10 cellular contexts compared by ENCODE assay signal in genomic region chr17:50146230-50146926, GRCh38. TPM values are rescaled to one million over a fixed set of nuclear protein-coding genes. Genes with fewer than 3 reads are reported as not detected.
A peak's percentile ranks its signal among the peaks of the same experiment; 100 is the strongest.
DNase-seq lines count a peak whose midpoint lies in the region; ATAC-seq, FAIRE-seq and TF ChIP-seq lines count a peak whose summit lies in the region.
"Had no signal": no experiment of that assay in that cellular context is flagged by ENCODE, and none has a peak within 500 bp of the region (broad histone marks: within the 10 kb centered on the region; RNA-seq: fewer than 3 reads in every experiment).

No MANE protein-coding gene starts in this region.

- no peak overlapping the region for H3K27ac ChIP-seq in foreskin keratinocyte

- no peaks in the 10 kb centered on the region for H3K27me3 ChIP-seq in foreskin keratinocyte

- H3K27me3 Mint-ChIP-seq in activated CD8-positive, alpha-beta T cell treated with anti-CD3 and anti-CD28 coated beads, Interleukin-2, amount 10 ng/mL, durations not matched to agents 7 days and 5 days (ENCODE audit: low read depth): no peaks in the 10 kb centered on the region
- no peaks in the 10 kb centered on the region for H3K27me3 Mint-ChIP-seq in stimulated activated memory B cell treated with anti-CD40 and anti-IgM and Interleukin-4, amounts not matched to agents 10 μg/mL and 1 μg/mL and 100 μg/mL, for 72 hours

- DNase-seq in GM18507 (ENCODE audit: extremely low spot score, insufficient read length, low read depth) (no peak), foreskin keratinocyte (no peak), SK-N-DZ (ENCODE audit: low spot score) (no peak), NCI-H2081 treated with DMSO at 0.1 percent for 48 hours (lab: John Stamatoyannopoulos, UW) (no peak), NCI-H1417 (lab: John Stamatoyannopoulos, UW) (no peak)
- DNase-seq in activated CD8-positive, alpha-beta T cell treated with anti-CD3 and anti-CD28 coated beads, Interleukin-2, amount 10 ng/mL, durations not matched to agents 7 days and 5 days: no peak
- DNase-seq: GOT3 had no signal

- H3K4me3 Mint-ChIP-seq in activated CD8-positive, alpha-beta T cell treated with anti-CD3 and anti-CD28 coated beads, Interleukin-2, amount 10 ng/mL, durations not matched to agents 7 days and 5 days: peak overlapping the region; percentile 95
- H3K4me3 Mint-ChIP-seq in stimulated activated memory B cell treated with anti-CD40 and anti-IgM and Interleukin-4, amounts not matched to agents 10 μg/mL and 1 μg/mL and 100 μg/mL, for 72 hours: peak overlapping the region; percentile 99

- TF ChIP-seq CTCF in foreskin keratinocyte (conservative IDR thresholded peaks at IDR 0.05): peak; percentile 7

- POLR2A ChIA-PET in activated CD8-positive, alpha-beta T cell treated with anti-CD3 and anti-CD28 coated beads, Interleukin-2, amount 10 ng/mL, durations not matched to agents 7 days and 5 days (lab: Charles Lee): interaction anchor here (1.4 kb wide), 1 partner anchor 15 kb away, joined by 7 read pairs; no protein-coding TSS in a partner anchor

- CTCF ChIA-PET in activated CD8-positive, alpha-beta T cell treated with anti-CD3 and anti-CD28 coated beads, Interleukin-2, amount 10 ng/mL, durations not matched to agents 7 days and 5 days (lab: Charles Lee): interaction anchor here (1.2 to 9.7 kb wide), 6 partner anchors 7 to 52 kb away, joined by 3 to 118 read pairs (median 10); no protein-coding TSS in a partner anchor

- no peaks in the 10 kb centered on the region for H3K9me3 Mint-ChIP-seq in activated CD8-positive, alpha-beta T cell treated with anti-CD3 and anti-CD28 coated beads, Interleukin-2, amount 10 ng/mL, durations not matched to agents 7 days and 5 days (ENCODE audit: insufficient read depth)
- no peaks in the 10 kb centered on the region for H3K9me3 Mint-ChIP-seq in stimulated activated memory B cell treated with anti-CD40 and anti-IgM and Interleukin-4, amounts not matched to agents 10 μg/mL and 1 μg/mL and 100 μg/mL, for 72 hours

- H3K36me3 Mint-ChIP-seq in activated CD8-positive, alpha-beta T cell treated with anti-CD3 and anti-CD28 coated beads, Interleukin-2, amount 10 ng/mL, durations not matched to agents 7 days and 5 days (ENCODE audit: low read depth): peaks cover 67% of the 10 kb centered on the region
- peaks cover 73% of the 10 kb centered on the region for H3K36me3 Mint-ChIP-seq in stimulated activated memory B cell treated with anti-CD40 and anti-IgM and Interleukin-4, amounts not matched to agents 10 μg/mL and 1 μg/mL and 100 μg/mL, for 72 hours

- H3K27ac Mint-ChIP-seq in activated CD8-positive, alpha-beta T cell treated with anti-CD3 and anti-CD28 coated beads, Interleukin-2, amount 10 ng/mL, durations not matched to agents 7 days and 5 days: peak overlapping the region; percentile 84
- peak overlapping the region; percentile 93 for H3K27ac Mint-ChIP-seq in stimulated activated memory B cell treated with anti-CD40 and anti-IgM and Interleukin-4, amounts not matched to agents 10 μg/mL and 1 μg/mL and 100 μg/mL, for 72 hours

- no peak for ATAC-seq in activated CD8-positive, alpha-beta T cell treated with anti-CD3 and anti-CD28 coated beads, Interleukin-2, amount 10 ng/mL, durations not matched to agents 7 days and 5 days
- no peak for ATAC-seq in foreskin keratinocyte
- no peak for ATAC-seq in stimulated activated memory B cell treated with anti-CD40 and anti-IgM and Interleukin-4, amounts not matched to agents 10 μg/mL and 1 μg/mL and 100 μg/mL, for 72 hours
- no peak for ATAC-seq in GM18867 (IDR thresholded peaks at IDR 0.05; ENCODE audit: unreplicated experiment)

- H3K4me1 ChIP-seq in foreskin keratinocyte: peaks cover 5% of the 10 kb centered on the region

- H3K4me1 Mint-ChIP-seq in activated CD8-positive, alpha-beta T cell treated with anti-CD3 and anti-CD28 coated beads, Interleukin-2, amount 10 ng/mL, durations not matched to agents 7 days and 5 days (ENCODE audit: low read depth): peaks cover 61% of the 10 kb centered on the region
- H3K4me1 Mint-ChIP-seq in stimulated activated memory B cell treated with anti-CD40 and anti-IgM and Interleukin-4, amounts not matched to agents 10 μg/mL and 1 μg/mL and 100 μg/mL, for 72 hours: peaks cover 62% of the 10 kb centered on the region

- peak; percentile 5 for FAIRE-seq in GM18507 (lab: Jason Lieb, UNC)

RNA-seq across cellular contexts. Expression of gene PPP1R9B, which starts 4.1 kb away (rescaled TPM):
- 100 to 1,000 TPM; 113 to 115 TPM for total RNA-seq in activated CD8-positive, alpha-beta T cell treated with anti-CD3 and anti-CD28 coated beads, Interleukin-2, amount 10 ng/mL, durations not matched to agents 7 days and 5 days
- 32.9 and 36.0 TPM in 2 replicates for total RNA-seq in foreskin keratinocyte
- 21.2 and 21.5 TPM in 2 replicates for polyA plus RNA-seq in foreskin keratinocyte
- 13.1 and 25.6 TPM in 2 replicates for polyA plus RNA-seq in SK-N-DZ (2014; cell fraction: cytosol; rRNA removed)
- polyA plus RNA-seq in SK-N-DZ (2014; cell fraction: nucleus; rRNA removed): 37.4 and 48.4 TPM in 2 replicates

RNA-seq across cellular contexts. Expression of gene SAMD14, which starts 16.4 kb away (rescaled TPM):
- under 1 TPM; 0.50 to 0.55 TPM for total RNA-seq in activated CD8-positive, alpha-beta T cell treated with anti-CD3 and anti-CD28 coated beads, Interleukin-2, amount 10 ng/mL, durations not matched to agents 7 days and 5 days
- total RNA-seq in foreskin keratinocyte: 0.99 and 2.4 TPM in 2 replicates
- 1.4 and 2.4 TPM in 2 replicates for polyA plus RNA-seq in foreskin keratinocyte
- polyA plus RNA-seq in SK-N-DZ (2014; cell fraction: cytosol; rRNA removed): 24.3 and 33.6 TPM in 2 replicates
- polyA plus RNA-seq in SK-N-DZ (2014; cell fraction: nucleus; rRNA removed): 64.8 and 91.0 TPM in 2 replicates

RNA-seq across cellular contexts. Expression of gene SGCA, which starts 19.4 kb away (rescaled TPM):
- total RNA-seq in activated CD8-positive, alpha-beta T cell treated with anti-CD3 and anti-CD28 coated beads, Interleukin-2, amount 10 ng/mL, durations not matched to agents 7 days and 5 days: not detected
- total RNA-seq in foreskin keratinocyte: not detected in 2 replicates
- not detected in 2 replicates for polyA plus RNA-seq in foreskin keratinocyte
- polyA plus RNA-seq in SK-N-DZ (2014; cell fraction: cytosol; rRNA removed): 5.8 and 7.2 TPM in 2 replicates
- polyA plus RNA-seq in SK-N-DZ (2014; cell fraction: nucleus; rRNA removed): 2.3 and 5.0 TPM in 2 replicates
- total RNA-seq: renal cortical epithelial cell had no signal

RNA-seq across cellular contexts. Expression of gene PDK2, which starts 51.2 kb away (rescaled TPM):
- 10 to 100 TPM; 18.1 to 21.2 TPM for total RNA-seq in activated CD8-positive, alpha-beta T cell treated with anti-CD3 and anti-CD28 coated beads, Interleukin-2, amount 10 ng/mL, durations not matched to agents 7 days and 5 days
- 7.3 and 7.5 TPM in 2 replicates for total RNA-seq in foreskin keratinocyte
- 6.9 and 7.5 TPM in 2 replicates for polyA plus RNA-seq in foreskin keratinocyte
- 24.2 and 27.4 TPM in 2 replicates for polyA plus RNA-seq in SK-N-DZ (2014; cell fraction: cytosol; rRNA removed)
- 17.1 and 34.6 TPM in 2 replicates for polyA plus RNA-seq in SK-N-DZ (2014; cell fraction: nucleus; rRNA removed)

RNA-seq across cellular contexts. Expression of gene COL1A1, which starts 55.1 kb away (rescaled TPM):
- total RNA-seq in activated CD8-positive, alpha-beta T cell treated with anti-CD3 and anti-CD28 coated beads, Interleukin-2, amount 10 ng/mL, durations not matched to agents 7 days and 5 days: under 1 TPM; 0.18 to 0.26 TPM
- total RNA-seq in foreskin keratinocyte: 3.5 and 4.7 TPM in 2 replicates
- polyA plus RNA-seq in foreskin keratinocyte: 2.2 and 2.7 TPM in 2 replicates
- polyA plus RNA-seq in SK-N-DZ (2014; cell fraction: cytosol; rRNA removed): 1.2 and 1.4 TPM in 2 replicates
- 0.64 and 7.9 TPM in 2 replicates for polyA plus RNA-seq in SK-N-DZ (2014; cell fraction: nucleus; rRNA removed)
